ENCODE assay signal across 1 cellular context in genomic region chr2:21228041-21228895, GRCh38.
TF ChIP-seq lines count a peak whose summit lies in the region.

No MANE protein-coding gene starts in this region.

TF ChIP-seq in K562, 482 proteins besides CTCF, POLR2A, EP300 and RAD21 (continued from another document and continues in another):
- TF ChIP-seq ZBTB7A (IDR thresholded peaks at IDR 0.05; ENCODE audit: borderline replicate concordance, control insufficient read depth, low read depth, low read length): no peak
- TF ChIP-seq HDAC6 (IDR thresholded peaks at IDR 0.05; ENCODE audit: low read depth, low read length): no peak
- peak; percentile 65 for TF ChIP-seq JUND (IDR thresholded peaks at IDR 0.05; ENCODE audit: borderline replicate concordance, low read depth, low read length)
- TF ChIP-seq JUND (tag; IDR thresholded peaks at IDR 0.05; ENCODE audit: borderline replicate concordance, low read depth, low read length): peak; percentile 38; the same call in 1 of the 3 replicates
- TF ChIP-seq POLR3A (IDR thresholded peaks at IDR 0.05; ENCODE audit: borderline replicate concordance, extremely low read depth, insufficient read depth, insufficient read length): no peak
- TF ChIP-seq CAMTA2 (CRISPR knock-in tag; conservative IDR thresholded peaks at IDR 0.05): no peak
- TF ChIP-seq ZNF280B (CRISPR knock-in tag; IDR thresholded peaks at IDR 0.05): no peak
- TF ChIP-seq MTF1 (CRISPR knock-in tag; IDR thresholded peaks at IDR 0.05; ENCODE audit: borderline replicate concordance): no peak
- TF ChIP-seq TCF7 (IDR thresholded peaks at IDR 0.05; ENCODE audit: borderline replicate concordance): no peak
- TF ChIP-seq ZNF212 (CRISPR knock-in tag; IDR thresholded peaks at IDR 0.05): no peak
- TF ChIP-seq CTBP1 (IDR thresholded peaks at IDR 0.05; ENCODE audit: borderline replicate concordance): peak; percentile 84; the same call in 1 of the 2 replicates
- no peak for TF ChIP-seq NKRF (IDR thresholded peaks at IDR 0.05; ENCODE audit: borderline replicate concordance)
- TF ChIP-seq ZKSCAN8 (CRISPR knock-in tag; IDR thresholded peaks at IDR 0.05): 0 out of 2 replicates have a peak, but pooled peaks have one; percentile 28
- no peak for TF ChIP-seq SP1 (CRISPR knock-in tag; IDR thresholded peaks at IDR 0.05)
- TF ChIP-seq ZNF830 (CRISPR knock-in tag; IDR thresholded peaks at IDR 0.05): no peak
- TF ChIP-seq GABPB2 (CRISPR knock-in tag; conservative IDR thresholded peaks at IDR 0.05): no peak
- TF ChIP-seq ZKSCAN3 (CRISPR knock-in tag; IDR thresholded peaks at IDR 0.05): no peak
- TF ChIP-seq ZNF24 (IDR thresholded peaks at IDR 0.05): 0 out of 2 replicates have a peak, but pooled peaks have one; percentile 24
- peak; percentile 95 for TF ChIP-seq PRDM10 (IDR thresholded peaks at IDR 0.05; ENCODE audit: partially characterized antibody)
- TF ChIP-seq THRAP3 (IDR thresholded peaks at IDR 0.05; ENCODE audit: borderline replicate concordance): no peak
- no peak for TF ChIP-seq ZNF436 (CRISPR knock-in tag; IDR thresholded peaks at IDR 0.05)
- TF ChIP-seq RBM22 (IDR thresholded peaks at IDR 0.05; ENCODE audit: low read depth, low read length, poor library complexity, severe bottlenecking): no peak
- TF ChIP-seq HBP1 (CRISPR knock-in tag; IDR thresholded peaks at IDR 0.05): no peak
- no peak for TF ChIP-seq ARID3B (CRISPR knock-in tag; IDR thresholded peaks at IDR 0.05; ENCODE audit: borderline replicate concordance)
- TF ChIP-seq ZNF589 (CRISPR knock-in tag; IDR thresholded peaks at IDR 0.05; ENCODE audit: low read depth): peak; percentile 60; the same call in 1 of the 2 replicates
- TF ChIP-seq ZNF316 (IDR thresholded peaks at IDR 0.05): peak; percentile 20; the same call in 1 of the 2 replicates
- no peak for TF ChIP-seq SIN3A (IDR thresholded peaks at IDR 0.05; ENCODE audit: borderline replicate concordance in 2 of 2, control insufficient read depth in 1 of 2, low read depth in 2 of 2, low read length in 2 of 2)
- TF ChIP-seq HEY1 (CRISPR knock-in tag; IDR thresholded peaks at IDR 0.05; ENCODE audit: borderline replicate concordance): no peak
- no peak for TF ChIP-seq TAF7 (tag; IDR thresholded peaks at IDR 0.05)
- TF ChIP-seq TFAP4 (CRISPR knock-in tag; IDR thresholded peaks at IDR 0.05; ENCODE audit: borderline replicate concordance): no peak
- TF ChIP-seq ESRRA (IDR thresholded peaks at IDR 0.05; ENCODE audit: borderline replicate concordance, low read depth): peak; percentile 23; the same call in 1 of the 2 replicates
- TF ChIP-seq, protein P1, sequence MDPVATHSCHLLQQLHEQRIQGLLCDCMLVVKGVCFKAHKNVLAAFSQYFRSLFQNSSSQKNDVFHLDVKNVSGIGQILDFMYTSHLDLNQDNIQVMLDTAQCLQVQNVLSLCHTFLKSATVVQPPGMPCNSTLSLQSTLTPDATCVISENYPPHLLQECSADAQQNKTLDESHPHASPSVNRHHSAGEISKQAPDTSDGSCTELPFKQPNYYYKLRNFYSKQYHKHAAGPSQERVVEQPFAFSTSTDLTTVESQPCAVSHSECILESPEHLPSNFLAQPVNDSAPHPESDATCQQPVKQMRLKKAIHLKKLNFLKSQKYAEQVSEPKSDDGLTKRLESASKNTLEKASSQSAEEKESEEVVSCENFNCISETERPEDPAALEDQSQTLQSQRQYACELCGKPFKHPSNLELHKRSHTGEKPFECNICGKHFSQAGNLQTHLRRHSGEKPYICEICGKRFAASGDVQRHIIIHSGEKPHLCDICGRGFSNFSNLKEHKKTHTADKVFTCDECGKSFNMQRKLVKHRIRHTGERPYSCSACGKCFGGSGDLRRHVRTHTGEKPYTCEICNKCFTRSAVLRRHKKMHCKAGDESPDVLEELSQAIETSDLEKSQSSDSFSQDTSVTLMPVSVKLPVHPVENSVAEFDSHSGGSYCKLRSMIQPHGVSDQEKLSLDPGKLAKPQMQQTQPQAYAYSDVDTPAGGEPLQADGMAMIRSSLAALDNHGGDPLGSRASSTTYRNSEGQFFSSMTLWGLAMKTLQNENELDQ (CRISPR knock-in tag; IDR thresholded peaks at IDR 0.05; ENCODE audit: borderline replicate concordance): no peak
- TF ChIP-seq, protein P2, sequence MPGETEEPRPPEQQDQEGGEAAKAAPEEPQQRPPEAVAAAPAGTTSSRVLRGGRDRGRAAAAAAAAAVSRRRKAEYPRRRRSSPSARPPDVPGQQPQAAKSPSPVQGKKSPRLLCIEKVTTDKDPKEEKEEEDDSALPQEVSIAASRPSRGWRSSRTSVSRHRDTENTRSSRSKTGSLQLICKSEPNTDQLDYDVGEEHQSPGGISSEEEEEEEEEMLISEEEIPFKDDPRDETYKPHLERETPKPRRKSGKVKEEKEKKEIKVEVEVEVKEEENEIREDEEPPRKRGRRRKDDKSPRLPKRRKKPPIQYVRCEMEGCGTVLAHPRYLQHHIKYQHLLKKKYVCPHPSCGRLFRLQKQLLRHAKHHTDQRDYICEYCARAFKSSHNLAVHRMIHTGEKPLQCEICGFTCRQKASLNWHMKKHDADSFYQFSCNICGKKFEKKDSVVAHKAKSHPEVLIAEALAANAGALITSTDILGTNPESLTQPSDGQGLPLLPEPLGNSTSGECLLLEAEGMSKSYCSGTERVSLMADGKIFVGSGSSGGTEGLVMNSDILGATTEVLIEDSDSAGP (CRISPR knock-in tag; IDR thresholded peaks at IDR 0.05): no peak
- TF ChIP-seq IRF2 (CRISPR knock-in tag; IDR thresholded peaks at IDR 0.05): no peak
- TF ChIP-seq TAF15 (IDR thresholded peaks at IDR 0.05; ENCODE audit: low read depth, low read length): no peak
- TF ChIP-seq WHSC1 (IDR thresholded peaks at IDR 0.05; ENCODE audit: low read length): no peak
- TF ChIP-seq CC2D1A (IDR thresholded peaks at IDR 0.05): peak; percentile 86
- TF ChIP-seq, protein P3, sequence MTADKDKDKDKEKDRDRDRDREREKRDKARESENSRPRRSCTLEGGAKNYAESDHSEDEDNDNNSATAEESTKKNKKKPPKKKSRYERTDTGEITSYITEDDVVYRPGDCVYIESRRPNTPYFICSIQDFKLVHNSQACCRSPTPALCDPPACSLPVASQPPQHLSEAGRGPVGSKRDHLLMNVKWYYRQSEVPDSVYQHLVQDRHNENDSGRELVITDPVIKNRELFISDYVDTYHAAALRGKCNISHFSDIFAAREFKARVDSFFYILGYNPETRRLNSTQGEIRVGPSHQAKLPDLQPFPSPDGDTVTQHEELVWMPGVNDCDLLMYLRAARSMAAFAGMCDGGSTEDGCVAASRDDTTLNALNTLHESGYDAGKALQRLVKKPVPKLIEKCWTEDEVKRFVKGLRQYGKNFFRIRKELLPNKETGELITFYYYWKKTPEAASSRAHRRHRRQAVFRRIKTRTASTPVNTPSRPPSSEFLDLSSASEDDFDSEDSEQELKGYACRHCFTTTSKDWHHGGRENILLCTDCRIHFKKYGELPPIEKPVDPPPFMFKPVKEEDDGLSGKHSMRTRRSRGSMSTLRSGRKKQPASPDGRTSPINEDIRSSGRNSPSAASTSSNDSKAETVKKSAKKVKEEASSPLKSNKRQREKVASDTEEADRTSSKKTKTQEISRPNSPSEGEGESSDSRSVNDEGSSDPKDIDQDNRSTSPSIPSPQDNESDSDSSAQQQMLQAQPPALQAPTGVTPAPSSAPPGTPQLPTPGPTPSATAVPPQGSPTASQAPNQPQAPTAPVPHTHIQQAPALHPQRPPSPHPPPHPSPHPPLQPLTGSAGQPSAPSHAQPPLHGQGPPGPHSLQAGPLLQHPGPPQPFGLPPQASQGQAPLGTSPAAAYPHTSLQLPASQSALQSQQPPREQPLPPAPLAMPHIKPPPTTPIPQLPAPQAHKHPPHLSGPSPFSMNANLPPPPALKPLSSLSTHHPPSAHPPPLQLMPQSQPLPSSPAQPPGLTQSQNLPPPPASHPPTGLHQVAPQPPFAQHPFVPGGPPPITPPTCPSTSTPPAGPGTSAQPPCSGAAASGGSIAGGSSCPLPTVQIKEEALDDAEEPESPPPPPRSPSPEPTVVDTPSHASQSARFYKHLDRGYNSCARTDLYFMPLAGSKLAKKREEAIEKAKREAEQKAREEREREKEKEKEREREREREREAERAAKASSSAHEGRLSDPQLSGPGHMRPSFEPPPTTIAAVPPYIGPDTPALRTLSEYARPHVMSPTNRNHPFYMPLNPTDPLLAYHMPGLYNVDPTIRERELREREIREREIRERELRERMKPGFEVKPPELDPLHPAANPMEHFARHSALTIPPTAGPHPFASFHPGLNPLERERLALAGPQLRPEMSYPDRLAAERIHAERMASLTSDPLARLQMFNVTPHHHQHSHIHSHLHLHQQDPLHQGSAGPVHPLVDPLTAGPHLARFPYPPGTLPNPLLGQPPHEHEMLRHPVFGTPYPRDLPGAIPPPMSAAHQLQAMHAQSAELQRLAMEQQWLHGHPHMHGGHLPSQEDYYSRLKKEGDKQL (CRISPR knock-in tag; IDR thresholded peaks at IDR 0.05; ENCODE audit: borderline replicate concordance): no peak
- no peak for TF ChIP-seq HMG20B (CRISPR knock-in tag; IDR thresholded peaks at IDR 0.05)
